In genomic region chr6:129292836-129293235, GRCh38 we compare ENCODE assay signal across 27 cellular contexts.
"Had no signal": no experiment of that assay in that cellular context is flagged by ENCODE, and none has a peak within 500 bp of the region (broad histone marks: within the 10 kb centered on the region; RNA-seq: fewer than 3 reads in every experiment).

No MANE protein-coding gene starts in this region.

- H3K36me3 ChIP-seq: left lung, right lobe of liver, suprapubic skin, transverse colon, upper lobe of right lung, uterus had no signal

- H2AFZ ChIP-seq: hepatocyte, parathyroid adenoma had no signal

- ATAC-seq: foreskin keratinocyte; gastroesophageal sphincter; left cardiac atrium; left lung; natural killer cell; right lobe of liver; stimulated activated naive CD8-positive, alpha-beta T cell treated with anti-CD3 and anti-CD28 coated beads, Interleukin-15, amount 100 ng/mL, for 72 hours; upper lobe of right lung had no signal

- H3K9ac ChIP-seq: parathyroid adenoma had no signal

- H3K4me3 ChIP-seq: coronary artery, esophagus muscularis mucosa, gastroesophageal sphincter, heart left ventricle, hepatocyte, left lung, lung, right lobe of liver, smooth muscle cell, suprapubic skin, transverse colon, upper lobe of right lung, uterus had no signal

- H3K27ac ChIP-seq: coronary artery, esophagus muscularis mucosa, foreskin keratinocyte, gastroesophageal sphincter, heart left ventricle, hepatocyte, left lung, parathyroid adenoma, right lobe of liver, suprapubic skin, transverse colon, upper lobe of right lung, uterus had no signal

- H3K9me3 ChIP-seq: esophagus muscularis mucosa, gastroesophageal sphincter, heart left ventricle, left lung, right lobe of liver, suprapubic skin, transverse colon, upper lobe of right lung, uterus had no signal

- H3K27ac Mint-ChIP-seq: memory B cell; natural killer cell; progenitor cell of endocrine pancreas; stimulated activated naive CD8-positive, alpha-beta T cell treated with anti-CD3 and anti-CD28 coated beads, Interleukin-15, amount 100 ng/mL, for 72 hours had no signal

- H3K79me2 ChIP-seq: hepatocyte, parathyroid adenoma had no signal

- H3K36me3 Mint-ChIP-seq: memory B cell had no signal

- H3K27me3 ChIP-seq: esophagus muscularis mucosa, foreskin keratinocyte, gastroesophageal sphincter, heart left ventricle, hepatocyte, left lung, right lobe of liver, suprapubic skin, transverse colon, upper lobe of right lung, uterus had no signal

- H3K4me2 ChIP-seq: hepatocyte, smooth muscle cell had no signal

- DNase-seq: dermis blood vessel endothelial cell; effector memory CD4-positive, alpha-beta T cell; foreskin keratinocyte; left cardiac atrium; natural killer cell; right lobe of liver; stimulated activated CD4-positive, alpha-beta T cell treated with anti-CD3 and anti-CD28 coated beads, Interleukin-12 subunit alpha, Interleukin-12 subunit beta, amount 100 ng/mL, for 4 hours; stimulated activated CD4-positive, alpha-beta T cell treated with anti-CD3 and anti-CD28 coated beads, Interleukin-1b, Interleukin-23, amount 100 ng/mL, for 48 hours; stimulated activated CD4-positive, alpha-beta T cell treated with anti-CD3 and anti-CD28 coated beads, Interleukin-4, amount 100 ng/mL, for 1 hour; stimulated activated CD8-positive, alpha-beta memory T cell treated with anti-CD3 and anti-CD28 coated beads, Interleukin-4, amount 100 ng/mL, for 48 hours; stimulated activated naive CD4-positive, alpha-beta T cell; stimulated activated naive CD8-positive, alpha-beta T cell treated with anti-CD3 and anti-CD28 coated beads, Interleukin-15, amount 100 ng/mL, for 72 hours; transverse colon; upper lobe of right lung; uterus had no signal

- H3K4me3 Mint-ChIP-seq: memory B cell; natural killer cell; stimulated activated naive CD8-positive, alpha-beta T cell treated with anti-CD3 and anti-CD28 coated beads, Interleukin-15, amount 100 ng/mL, for 72 hours had no signal

- H3K27me3 Mint-ChIP-seq: memory B cell; progenitor cell of endocrine pancreas; stimulated activated naive CD8-positive, alpha-beta T cell treated with anti-CD3 and anti-CD28 coated beads, Interleukin-15, amount 100 ng/mL, for 72 hours had no signal

- H3K4me1 ChIP-seq: esophagus muscularis mucosa, foreskin keratinocyte, gastroesophageal sphincter, left lung, parathyroid adenoma, right lobe of liver, suprapubic skin, transverse colon, upper lobe of right lung, uterus had no signal

- H3K4me1 Mint-ChIP-seq: memory B cell; stimulated activated naive CD8-positive, alpha-beta T cell treated with anti-CD3 and anti-CD28 coated beads, Interleukin-15, amount 100 ng/mL, for 72 hours had no signal

- H3K9me3 Mint-ChIP-seq: memory B cell; natural killer cell; stimulated activated naive CD8-positive, alpha-beta T cell treated with anti-CD3 and anti-CD28 coated beads, Interleukin-15, amount 100 ng/mL, for 72 hours had no signal
